Comparison of ENCODE assay signal across 24 cellular contexts in the genomic region with DNA sequence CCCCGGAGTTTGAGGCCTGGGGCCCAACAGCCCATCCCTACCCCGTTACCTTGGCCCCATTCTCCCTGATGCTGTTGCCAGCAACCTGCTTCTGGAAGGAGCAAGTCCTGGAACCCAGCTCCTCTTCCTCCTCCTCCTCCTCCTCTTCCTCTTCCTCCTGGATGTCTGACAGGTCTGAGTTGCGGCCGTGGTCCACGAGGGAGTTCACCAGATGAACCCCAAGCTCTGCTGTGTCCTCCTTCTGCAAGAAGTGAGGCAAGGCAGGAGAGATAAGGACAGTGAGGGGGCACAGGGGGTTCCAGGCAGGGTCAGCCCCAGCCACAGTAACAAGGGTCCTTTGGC. TPM values are rescaled to one million over a fixed set of nuclear protein-coding genes. Genes with fewer than 3 reads are reported as not detected.
A peak's percentile ranks its signal among the peaks of the same experiment; 100 is the strongest.
DNase-seq lines count a peak whose midpoint lies in the region; ATAC-seq, FAIRE-seq and TF ChIP-seq lines count a peak whose summit lies in the region.
"Had no signal": no experiment of that assay in that cellular context is flagged by ENCODE, and none has a peak within 500 bp of the region (broad histone marks: within the 10 kb centered on the region; RNA-seq: fewer than 3 reads in every experiment).

No MANE protein-coding gene starts in this region.

- no peak for DNase-seq in T-helper 2 cell treated with Interferon-gamma antibody and Interleukin-4, amounts not matched to agents 5 μg/mL and 100 μg/mL, for 36 hours (ENCODE audit: low spot score)
- DNase-seq in T-helper 2 cell (no peak), H1 (ENCODE audit: low read depth in 1 of 2, low spot score in 2 of 2) (peak in 1 of 2 experiments; percentile 29), neuronal stem cell (ENCODE audit: low spot score) (no peak), 8988T (no peak), activated gamma-delta T cell (lab: John Stamatoyannopoulos, UW) (no peak)
- DNase-seq: Calu3; CD4-positive, alpha-beta memory T cell; GF-D8; MM.1S; NCI-H1092; NCI-H1436 treated with DMSO at 0.1 percent for 48 hours; NCI-H2029; NCI-H2171; NCI-H526; PC-9 had no signal

- peaks cover 0 to 30% (median 19%) of the 10 kb centered on the region in 10 experiments; a peak in 17 of 20 replicates for H3K4me1 ChIP-seq in BLaER1 treated with 17β-estradiol and CSF1 and Interleukin-3, amounts not matched to agents 10 nM and 100 nM
- peaks cover 0 to 11% (median 6%) of the 10 kb centered on the region in 4 experiments; a peak in 4 of 7 replicates for H3K4me1 ChIP-seq in H1 (replicated peaks in 1 of 4; ENCODE audit: control insufficient read depth in 3 of 4, insufficient read depth in 4 of 4, low read length in 3 of 4)
- H3K4me1 ChIP-seq in neuronal stem cell (ENCODE audit: control insufficient read depth in 2 of 2, insufficient read depth in 1 of 2, low read depth in 1 of 2, low read length in 2 of 2), result peaks cover 0 to 6% of the 10 kb centered on the region in 2 donors
- H3K4me1 ChIP-seq: HAP-1 had no signal

- POLR2A ChIA-PET in H1 (lab: Charles Lee; ENCODE audit: partially characterized antibody), result interaction anchor here (1.7 kb wide), 1 partner anchor 16 kb away, joined by 6 read pairs; no protein-coding TSS in a partner anchor

- no peaks in the 10 kb centered on the region for H3K9me3 ChIP-seq in BLaER1 treated with 17β-estradiol and CSF1 and Interleukin-3, amounts not matched to agents 10 nM and 100 nM (replicated peaks in 1 of 11)
- H3K9me3 ChIP-seq in H1 (ENCODE audit: insufficient read depth in 2 of 2, low read depth in 1 of 2, low read length in 1 of 2), result no peaks in the 10 kb centered on the region
- no peaks in the 10 kb centered on the region for H3K9me3 ChIP-seq in neuronal stem cell (replicated peaks in 1 of 2; ENCODE audit: control insufficient read depth in 2 of 2, insufficient read depth in 1 of 2, low read depth in 1 of 2, low read length in 2 of 2)
- H3K9me3 ChIP-seq: HAP-1 had no signal

- H2BK15ac ChIP-seq in H1 (ENCODE audit: low read length) (no peak overlapping the region), neuronal stem cell (ENCODE audit: low read length) (no peak overlapping the region)

- peaks cover 23% of the 10 kb centered on the region for H3K36me3 Mint-ChIP-seq in T-helper 2 cell treated with Interferon-gamma antibody and Interleukin-4, amounts not matched to agents 5 μg/mL and 100 μg/mL, for 36 hours (ENCODE audit: low read depth)

- H3K9me3 Mint-ChIP-seq in T-helper 2 cell treated with Interferon-gamma antibody and Interleukin-4, amounts not matched to agents 5 μg/mL and 100 μg/mL, for 36 hours, result no peaks in the 10 kb centered on the region
- H3K9me3 Mint-ChIP-seq: CD4-positive, alpha-beta memory T cell had no signal

- H3K4me2 ChIP-seq in BLaER1 treated with 17β-estradiol and CSF1 and Interleukin-3, amounts not matched to agents 10 nM and 100 nM, result peak overlapping the region in 1 of 11 experiments; percentile 5; a peak in 1 of 22 replicates
- H3K4me2 ChIP-seq in H1 (ENCODE audit: insufficient read depth in 1 of 2, low read depth in 2 of 2, low read length in 2 of 2) (no peak overlapping the region), neuronal stem cell (ENCODE audit: insufficient read depth, low read length, poor library complexity, severe bottlenecking) (no peak overlapping the region)
- H3K4me2 ChIP-seq: PC-9 had no signal

- no peak overlapping the region for H4K8ac ChIP-seq in H1 (ENCODE audit: extremely low read depth, insufficient read depth, low read length)
- no peak overlapping the region for H4K8ac ChIP-seq in neuronal stem cell (ENCODE audit: low read depth, low read length)

- H3K27ac Mint-ChIP-seq in T-helper 2 cell treated with Interferon-gamma antibody and Interleukin-4, amounts not matched to agents 5 μg/mL and 100 μg/mL, for 36 hours, result peak overlapping the region; percentile 3

- H3K4me3 ChIP-seq in BLaER1 treated with 17β-estradiol and CSF1 and Interleukin-3, amounts not matched to agents 10 nM and 100 nM, result no peak overlapping the region
- H3K4me3 ChIP-seq in H1 (ENCODE audit: extremely low read depth in 1 of 4, insufficient read depth in 2 of 4, low read depth in 3 of 4, low read length in 4 of 4), result no peak overlapping the region
- no peak overlapping the region for H3K4me3 ChIP-seq in neuronal stem cell (ENCODE audit: low read length in 2 of 2)
- H3K4me3 ChIP-seq: HAP-1, PC-9 had no signal

- no peak for TF ChIP-seq POLR2A in H1 (IDR thresholded peaks at IDR 0.05; ENCODE audit: control extremely low read depth in 1 of 2, low read depth in 2 of 2, low read length in 2 of 2)

- H3K4ac ChIP-seq in H1 (replicated peaks; ENCODE audit: insufficient read length, low read depth, low read length) (no peak overlapping the region), neuronal stem cell (ENCODE audit: low read length) (no peak overlapping the region)

- no peaks in the 10 kb centered on the region for H3K4me1 Mint-ChIP-seq in T-helper 2 cell treated with Interferon-gamma antibody and Interleukin-4, amounts not matched to agents 5 μg/mL and 100 μg/mL, for 36 hours (ENCODE audit: low read depth)

- H3K27ac ChIP-seq in BLaER1 treated with 17β-estradiol and CSF1 and Interleukin-3, amounts not matched to agents 10 nM and 100 nM, result peak overlapping the region in 7 of 11 experiments; percentile 1 to 51 (median 26); a peak in 6 of 22 replicates
- no peak overlapping the region for H3K27ac ChIP-seq in H1 (ENCODE audit: low read depth, low read length)
- H3K27ac ChIP-seq in neuronal stem cell (replicated peaks; ENCODE audit: low read length), result no peak overlapping the region
- H3K27ac ChIP-seq: PC-9, RWPE1 had no signal

- H3K79me2 ChIP-seq in H1 (ENCODE audit: control insufficient read depth in 1 of 2, insufficient read depth in 2 of 2, low read length in 2 of 2), result no peaks in the 10 kb centered on the region

- no peak for FAIRE-seq in H1 (lab: Jason Lieb, UNC)
- FAIRE-seq: A204.1, GM19239 had no signal

- no peak for ATAC-seq in HG02588 (IDR thresholded peaks at IDR 0.05; ENCODE audit: unreplicated experiment)

- H3K27me3 Mint-ChIP-seq in T-helper 2 cell treated with Interferon-gamma antibody and Interleukin-4, amounts not matched to agents 5 μg/mL and 100 μg/mL, for 36 hours (ENCODE audit: low read depth), result no peaks in the 10 kb centered on the region
- H3K27me3 Mint-ChIP-seq: CD4-positive, alpha-beta memory T cell had no signal

- H2AFZ ChIP-seq in H1 (ENCODE audit: low read length), result no peak overlapping the region
- no peak overlapping the region for H2AFZ ChIP-seq in neuronal stem cell (ENCODE audit: low read length)
- H2AFZ ChIP-seq: PC-9 had no signal

- H4K20me1 ChIP-seq in BLaER1 treated with 17β-estradiol and CSF1 and Interleukin-3, amounts not matched to agents 10 nM and 100 nM, result peaks cover 0 to 11% (median 0%) of the 10 kb centered on the region in 11 experiments; a peak in 1 of 22 replicates
- H4K20me1 ChIP-seq in H1 (replicated peaks in 1 of 2; ENCODE audit: control insufficient read depth in 1 of 2, insufficient read depth in 2 of 2, low read length in 2 of 2), result no peaks in the 10 kb centered on the region

- WGBS in H1 (ENCODE audit: extremely low coverage in 1 of 2, insufficient coverage in 1 of 2, insufficient read length in 1 of 2, insufficient replicate concordance in 2 of 2, low coverage in 1 of 2, low lambda C conversion rate in 2 of 2, missing lambda C conversion rate in 1 of 2), 2 experiments, result 80% methylated on average over 5 of the region's 5 CpGs; no CpG with 5 or more reads in 1 of the 2 experiments
- WGBS in neuronal stem cell (ENCODE audit: extremely low coverage in 2 of 2, insufficient read length in 2 of 2, insufficient replicate concordance in 1 of 2), 2 donors, result no CpG with 5 or more reads among the region's 5 CpGs

- no peak for TF ChIP-seq CTCF in H1 (IDR thresholded peaks at IDR 0.05; ENCODE audit: control extremely low read depth in 1 of 3, insufficient read depth in 1 of 3, low read depth in 1 of 3, low read length in 3 of 3)

- H2BK120ac ChIP-seq in H1 (replicated peaks; ENCODE audit: low read depth, low read length), result no peak overlapping the region
- no peak overlapping the region for H2BK120ac ChIP-seq in neuronal stem cell (ENCODE audit: low read depth, low read length)

- H3K18ac ChIP-seq in H1 (ENCODE audit: extremely low read depth, low read length), result no peak overlapping the region
- peak overlapping the region; percentile 19 for H3K18ac ChIP-seq in neuronal stem cell (ENCODE audit: low read length)

- H3K23ac ChIP-seq in H1 (ENCODE audit: insufficient read length) (no peak overlapping the region), neuronal stem cell (ENCODE audit: low read depth, low read length, poor library complexity) (no peak overlapping the region)

- H3K36me3 ChIP-seq in BLaER1 treated with 17β-estradiol and CSF1 and Interleukin-3, amounts not matched to agents 10 nM and 100 nM, result peaks cover 0 to 95% (median 66%) of the 10 kb centered on the region in 11 experiments; a peak in 20 of 22 replicates
- H3K36me3 ChIP-seq in H1 (ENCODE audit: control insufficient read depth in 2 of 4, insufficient read depth in 4 of 4, low read length in 3 of 4) (no peaks in the 10 kb centered on the region), neuronal stem cell (replicated peaks in 1 of 2; ENCODE audit: control insufficient read depth in 2 of 2, insufficient read depth in 2 of 2, low read length in 2 of 2) (peaks cover 0 to 4% of the 10 kb centered on the region in 2 donors)
- H3K36me3 ChIP-seq: HAP-1 had no signal

- no peak overlapping the region for H4K91ac ChIP-seq in H1 (replicated peaks; ENCODE audit: insufficient read length, low read length)
- no peak overlapping the region for H4K91ac ChIP-seq in neuronal stem cell (ENCODE audit: low read depth, low read length, poor library complexity)

- H3K56ac ChIP-seq in H1 (replicated peaks; ENCODE audit: insufficient read length, low read depth, low read length), result no peak overlapping the region

- no peaks in the 10 kb centered on the region for H3K79me1 ChIP-seq in H1 (ENCODE audit: low read depth, low read length)
- peaks cover 3% of the 10 kb centered on the region for H3K79me1 ChIP-seq in neuronal stem cell (ENCODE audit: low read depth, low read length)

- H4K5ac ChIP-seq in H1 (ENCODE audit: insufficient read length, low read depth, low read length), result no peak overlapping the region

- H2BK12ac ChIP-seq in H1 (ENCODE audit: low read depth, low read length), result 0 out of 2 replicates have a peak overlapping the region, but pooled peaks have one; percentile 50
- H2BK12ac ChIP-seq in neuronal stem cell (ENCODE audit: low read length), result peak overlapping the region; percentile 41

- H2AK5ac ChIP-seq in H1 (ENCODE audit: low read depth, low read length) (no peak overlapping the region), neuronal stem cell (ENCODE audit: low read depth, low read length) (peak overlapping the region; percentile 26)

- H3K27me3 ChIP-seq in BLaER1 treated with 17β-estradiol and CSF1 and Interleukin-3, amounts not matched to agents 10 nM and 100 nM, result no peaks in the 10 kb centered on the region
- H3K27me3 ChIP-seq in H1 (replicated peaks in 1 of 4; ENCODE audit: control insufficient read depth in 3 of 4, extremely low read depth in 1 of 4, insufficient read depth in 3 of 4, low read length in 3 of 4) (no peaks in the 10 kb centered on the region), neuronal stem cell (ENCODE audit: control insufficient read depth in 3 of 3, insufficient read depth in 3 of 3, low read depth in 1 of 3, low read length in 3 of 3) (peaks cover 0 to 23% (median 0%) of the 10 kb centered on the region in 3 experiments)

- H3K23me2 ChIP-seq in H1 (ENCODE audit: low read depth, low read length), result no peaks in the 10 kb centered on the region

- H3K9ac ChIP-seq in BLaER1 treated with 17β-estradiol and CSF1 and Interleukin-3, amounts not matched to agents 10 nM and 100 nM, result peak overlapping the region in 2 of 11 experiments; percentile 29 to 34; a peak in 1 of 22 replicates
- H3K9ac ChIP-seq in H1 (replicated peaks in 1 of 4; ENCODE audit: extremely low read depth in 1 of 4, low read depth in 3 of 4, low read length in 3 of 4) (no peak overlapping the region), neuronal stem cell (ENCODE audit: low read depth, low read length, poor library complexity) (no peak overlapping the region)

- H3K4me3 Mint-ChIP-seq in T-helper 2 cell treated with Interferon-gamma antibody and Interleukin-4, amounts not matched to agents 5 μg/mL and 100 μg/mL, for 36 hours, result no peak overlapping the region
- H3K4me3 Mint-ChIP-seq: CD4-positive, alpha-beta memory T cell had no signal

- CTCF ChIA-PET in H1 (lab: Charles Lee; ENCODE audit: partially characterized antibody), result interaction anchor here (0.7 to 21.9 kb wide), 10 partner anchors 9 to 211 kb away, joined by 3 to 384 read pairs (median 7); a partner anchor contains a TSS

- no peak overlapping the region for H2BK5ac ChIP-seq in H1 (ENCODE audit: low read depth, low read length)
- peak overlapping the region; percentile 75 for H2BK5ac ChIP-seq in neuronal stem cell (ENCODE audit: low read length)

- TF ChIP-seq RAD21 in H1 (IDR thresholded peaks at IDR 0.05 in 1 of 2, conservative IDR thresholded peaks at IDR 0.05 in 1 of 2; ENCODE audit: low read depth in 2 of 2, low read length in 2 of 2), result no peak

- no peak for TF ChIP-seq EP300 in H1 (IDR thresholded peaks at IDR 0.05; ENCODE audit: borderline replicate concordance in 1 of 2, low read depth in 2 of 2, low read length in 2 of 2)

- no peak overlapping the region for H3K14ac ChIP-seq in H1 (ENCODE audit: insufficient read length)
- H3K14ac ChIP-seq in neuronal stem cell (ENCODE audit: low read length), result no peak overlapping the region

- no peak overlapping the region for H2BK20ac ChIP-seq in H1 (ENCODE audit: low read length)

RNA-seq across cellular contexts. Expression of a gene that starts 18.7 kb away (rescaled TPM):
- 9.2 and 9.8 TPM in 2 replicates for total RNA-seq in H1 (2021; fragmentation: NEBNext Ultra II Directional; extraction: Animal tissue kit (Norgen Biotek cat#: 25700))
- 7.6 and 9.8 TPM in 2 replicates for polyA plus RNA-seq in H1 (2011; rRNA removed)
- polyA plus RNA-seq in H1 (2011; cell fraction: cytosol; rRNA removed), result 13.8 TPM
- 69.7 TPM for polyA plus RNA-seq in H1 (2011; cell fraction: nucleus; rRNA removed)
- polyA plus RNA-seq in H1 (2012, experiment 1 of 2), result 14.7 to 18.9 TPM (median 15.9 TPM) in 4 replicates
- polyA plus RNA-seq in H1 (2012, experiment 2 of 2), result 6.2 TPM
- polyA plus RNA-seq in H1 (2013, experiment 1 of 2), result 4.8 TPM
- 4.1 TPM for polyA plus RNA-seq in H1 (2013, experiment 2 of 2)
- 2.9 and 6.6 TPM in 2 replicates for polyA minus RNA-seq in H1 (2011; rRNA and poly(A)+ RNA removed)
- 5.8 TPM for polyA minus RNA-seq in H1 (2011; cell fraction: cytosol; rRNA and poly(A)+ RNA removed)
- 8.9 TPM for polyA minus RNA-seq in H1 (2011; cell fraction: nucleus; rRNA and poly(A)+ RNA removed)
- 26.2 TPM for polyA plus RNA-seq in neuronal stem cell (2013, experiment 1 of 2)
- 25.2 TPM for polyA plus RNA-seq in neuronal stem cell (2013, experiment 2 of 2)
- total RNA-seq: Calu3 had no signal

RNA-seq across cellular contexts. Expression of a gene that starts 29.2 kb away (rescaled TPM):
- 0.74 TPM in 1 of 2 replicates, not detected in the other for total RNA-seq in H1 (2021; fragmentation: NEBNext Ultra II Directional; extraction: Animal tissue kit (Norgen Biotek cat#: 25700))
- 0.06 and 0.13 TPM in 2 replicates for polyA plus RNA-seq in H1 (2011; rRNA removed)
- polyA plus RNA-seq in H1 (2011; cell fraction: cytosol; rRNA removed), result 0.08 TPM
- polyA plus RNA-seq in H1 (2011; cell fraction: nucleus; rRNA removed), result 0.61 TPM
- polyA plus RNA-seq in H1 (2012, experiment 1 of 2), result not detected in 4 replicates
- polyA plus RNA-seq in H1 (2012, experiment 2 of 2), result 0.04 TPM
- polyA plus RNA-seq in H1 (2013, experiment 1 of 2), result 0.04 TPM
- 0.09 TPM for polyA plus RNA-seq in H1 (2013, experiment 2 of 2)
- not detected in 2 replicates for polyA minus RNA-seq in H1 (2011; rRNA and poly(A)+ RNA removed)
- polyA minus RNA-seq in H1 (2011; cell fraction: cytosol; rRNA and poly(A)+ RNA removed), result not detected
- not detected for polyA minus RNA-seq in H1 (2011; cell fraction: nucleus; rRNA and poly(A)+ RNA removed)
- 0.01 TPM for polyA plus RNA-seq in neuronal stem cell (2013, experiment 1 of 2)
- not detected for polyA plus RNA-seq in neuronal stem cell (2013, experiment 2 of 2)
- total RNA-seq: Calu3; CD4-positive, alpha-beta memory T cell; LHCN-M2; PC-9 had no signal
- polyA plus RNA-seq: BJ; CD4-positive, alpha-beta memory T cell had no signal

RNA-seq across cellular contexts. Expression of a gene that starts 42.1 kb away (rescaled TPM):
- 103 and 112 TPM in 2 replicates for total RNA-seq in H1 (2021; fragmentation: NEBNext Ultra II Directional; extraction: Animal tissue kit (Norgen Biotek cat#: 25700))
- polyA plus RNA-seq in H1 (2011; rRNA removed), result 115 and 143 TPM in 2 replicates
- 144 TPM for polyA plus RNA-seq in H1 (2011; cell fraction: cytosol; rRNA removed)
- polyA plus RNA-seq in H1 (2011; cell fraction: nucleus; rRNA removed), result 67.4 TPM
- polyA plus RNA-seq in H1 (2012, experiment 1 of 2), result 166 to 180 TPM (median 170 TPM) in 4 replicates
- polyA plus RNA-seq in H1 (2012, experiment 2 of 2), result 181 TPM
- 66.5 TPM for polyA plus RNA-seq in H1 (2013, experiment 1 of 2)
- polyA plus RNA-seq in H1 (2013, experiment 2 of 2), result 66.6 TPM
- polyA minus RNA-seq in H1 (2011; rRNA and poly(A)+ RNA removed), result 73.5 and 87.0 TPM in 2 replicates
- 50.8 TPM for polyA minus RNA-seq in H1 (2011; cell fraction: cytosol; rRNA and poly(A)+ RNA removed)
- polyA minus RNA-seq in H1 (2011; cell fraction: nucleus; rRNA and poly(A)+ RNA removed), result 33.5 TPM
- polyA plus RNA-seq in neuronal stem cell (2013, experiment 1 of 2), result 75.6 TPM
- polyA plus RNA-seq in neuronal stem cell (2013, experiment 2 of 2), result 76.4 TPM

Comparison
In these comparisons a context has a peak if more than half of its experiments do, and no peak if none do; other contexts are left out.
1. H3K27ac ChIP-seq: peak in BLaER1 treated with 17β-estradiol and CSF1 and Interleukin-3, amounts not matched to agents 10 nM and 100 nM (7 of 11); none in H1 (single experiment) and neuronal stem cell (single experiment).